18 cellular contexts compared by ENCODE assay signal in the genomic region with DNA sequence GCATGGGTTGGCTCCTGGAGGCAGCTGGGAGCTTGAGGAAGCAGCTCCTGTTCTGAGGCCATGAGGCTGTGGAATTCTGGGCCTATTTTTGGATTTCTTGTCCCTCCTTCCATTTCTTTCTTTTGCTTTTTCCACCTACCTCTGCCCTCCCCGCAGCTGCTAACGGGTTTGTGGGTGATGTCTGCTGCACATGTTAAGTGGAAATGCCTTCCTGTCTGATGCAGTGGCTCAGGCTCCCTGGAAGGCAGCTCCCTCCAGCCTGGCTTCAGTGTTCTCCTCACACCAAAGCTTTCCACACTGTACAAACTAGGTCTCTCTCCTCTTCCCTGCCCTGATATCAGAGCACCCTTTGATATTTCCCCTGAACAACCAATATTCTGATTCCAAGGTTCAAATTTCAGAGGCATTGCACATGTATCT. TPM values are rescaled to one million over a fixed set of nuclear protein-coding genes. Genes with fewer than 3 reads are reported as not detected.
"Had no signal": no experiment of that assay in that cellular context is flagged by ENCODE, and none has a peak within 500 bp of the region (broad histone marks: within the 10 kb centered on the region; RNA-seq: fewer than 3 reads in every experiment).

No MANE protein-coding gene starts in this region.

- H3K4me1 Mint-ChIP-seq: activated T-helper 17 cell treated with anti-CD3 and anti-CD28 coated beads, Interleukin-2, amount 50 U/mL, for 72 hours had no signal

- H3K27me3 ChIP-seq: breast epithelium, esophagus muscularis mucosa, sigmoid colon, thyroid gland had no signal

- H3K27ac Mint-ChIP-seq: activated T-helper 17 cell treated with anti-CD3 and anti-CD28 coated beads, Interleukin-2, amount 50 U/mL, for 72 hours had no signal

- DNase-seq: activated CD4-positive, CD25-positive, alpha-beta regulatory T cell treated with anti-CD3 and anti-CD28 coated beads, Interleukin-2, amount 50 U/mL, for 72 hours; activated naive CD4-positive, alpha-beta T cell treated with Interleukin-2 at 50 U/mL for 16 hours; activated T-cell treated with anti-CD3 and anti-CD28 coated beads for 4 hours; aorta; kidney glomerular epithelial cell; naive thymus-derived CD8-positive, alpha-beta T cell; sigmoid colon; stimulated activated CD4-positive, alpha-beta T cell treated with anti-CD3 and anti-CD28 coated beads, Interleukin-12 subunit alpha, Interleukin-12 subunit beta, amount 100 ng/mL, for 4 hours; stimulated activated CD4-positive, alpha-beta T cell treated with anti-CD3 and anti-CD28 coated beads, Interleukin-2, amount 100 ng/mL, for 24 hours; T-helper 1 cell; T1000; thyroid gland had no signal

- H3K9me3 ChIP-seq: breast epithelium, esophagus muscularis mucosa, prostate gland, sigmoid colon, thyroid gland had no signal

- H3K36me3 Mint-ChIP-seq: naive thymus-derived CD8-positive, alpha-beta T cell had no signal

- H3K9me3 Mint-ChIP-seq: activated T-helper 17 cell treated with anti-CD3 and anti-CD28 coated beads, Interleukin-2, amount 50 U/mL, for 72 hours; naive thymus-derived CD8-positive, alpha-beta T cell had no signal

- H3K36me3 ChIP-seq: prostate gland had no signal

- H3K4me3 ChIP-seq: breast epithelium, esophagus muscularis mucosa, lung, prostate gland, sigmoid colon, thyroid gland had no signal

- H3K27ac ChIP-seq: breast epithelium, esophagus muscularis mucosa, prostate gland, sigmoid colon, thyroid gland had no signal

- H3K4me3 Mint-ChIP-seq: activated T-helper 17 cell treated with anti-CD3 and anti-CD28 coated beads, Interleukin-2, amount 50 U/mL, for 72 hours; naive thymus-derived CD8-positive, alpha-beta T cell had no signal

- H3K4me1 ChIP-seq: breast epithelium, prostate gland, thyroid gland had no signal

- ATAC-seq: activated T-helper 17 cell treated with anti-CD3 and anti-CD28 coated beads, Interleukin-2, amount 50 U/mL, for 72 hours; naive thymus-derived CD8-positive, alpha-beta T cell; SK-N-SH treated with all-trans-retinoic acid at 6 μM for 48 hours had no signal

RNA-seq across cellular contexts. Expression of gene ESYT3, which starts 33.8 kb away (rescaled TPM):
- polyA plus RNA-seq: naive thymus-derived CD8-positive, alpha-beta T cell had no signal

RNA-seq across cellular contexts. Expression of gene MRAS, which starts 52.3 kb away (rescaled TPM):
- polyA plus RNA-seq: naive thymus-derived CD8-positive, alpha-beta T cell had no signal
